In the genomic region with DNA sequence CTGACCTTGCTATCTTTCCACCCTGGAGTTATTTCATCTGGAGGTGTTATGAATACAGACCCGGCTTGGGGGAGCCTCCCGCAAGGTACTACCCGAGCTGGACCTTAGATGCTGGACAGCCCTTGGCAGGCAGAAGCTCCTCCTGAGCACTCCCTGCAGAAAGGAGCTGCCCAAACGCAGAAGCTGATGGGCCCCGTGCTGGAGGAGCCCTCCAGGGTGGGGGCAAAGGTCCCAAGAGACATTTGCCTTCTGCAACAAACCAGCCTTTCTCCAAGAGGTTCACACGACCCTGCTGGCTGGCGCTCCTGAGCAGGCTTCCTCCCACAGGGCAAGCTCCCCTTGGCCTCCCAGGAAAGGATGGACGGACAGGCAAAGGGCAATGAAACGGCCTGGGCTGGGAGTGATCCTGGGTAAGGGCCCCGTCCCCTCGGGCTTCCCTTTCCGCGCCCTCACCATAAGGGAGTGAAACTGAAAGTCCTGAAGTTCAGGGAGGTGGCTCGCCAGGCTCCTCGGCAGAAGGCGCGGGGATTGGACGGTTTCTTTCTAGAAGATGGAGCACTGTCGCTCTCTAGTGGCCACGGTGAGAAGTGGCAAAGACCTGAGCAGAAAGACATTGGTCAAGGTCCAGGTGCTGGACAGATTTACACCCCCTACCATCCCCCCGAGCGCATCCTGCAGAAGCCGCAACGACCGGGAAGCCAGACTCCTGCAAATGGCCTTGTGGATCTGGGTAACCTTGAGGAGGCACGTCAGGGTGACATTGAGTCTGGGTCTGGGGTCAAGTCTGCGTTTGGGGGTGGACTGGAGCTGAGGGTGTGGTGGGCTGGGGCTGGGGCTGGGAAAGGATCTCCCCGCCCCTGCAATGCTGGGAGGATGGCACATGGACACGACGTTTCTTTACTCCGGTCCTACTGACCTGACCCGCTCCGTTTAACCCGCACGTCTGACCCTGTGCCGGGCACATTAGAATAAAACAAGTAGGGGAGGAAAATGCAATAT, we compare ENCODE assay signal across 8 cellular contexts. TPM values are rescaled to one million over a fixed set of nuclear protein-coding genes. Genes with fewer than 3 reads are reported as not detected.
A peak's percentile ranks its signal among the peaks of the same experiment; 100 is the strongest.
DNase-seq lines count a peak whose midpoint lies in the region; ATAC-seq and TF ChIP-seq lines count a peak whose summit lies in the region.

No MANE protein-coding gene starts in this region.

- H3K4me1 ChIP-seq in Karpas-422 (ENCODE audit: low read length), result peaks cover 7% of the 10 kb centered on the region

- no peaks in the 10 kb centered on the region for H3K9me2 ChIP-seq in Karpas-422 (replicated peaks; ENCODE audit: insufficient read depth, low read length)

- H3K4me3 Mint-ChIP-seq in nephron progenitor cell, result peak overlapping the region; percentile 58
- peak overlapping the region; percentile 80 for H3K4me3 Mint-ChIP-seq in stimulated activated naive CD8-positive, alpha-beta T cell treated with anti-CD3 and anti-CD28 coated beads, Interleukin-15, Interleukin-2, amounts not matched to agents 100 ng/mL and 50 ng/mL, for 24 hours

- H3K27me3 Mint-ChIP-seq in nephron progenitor cell (ENCODE audit: low read depth, poor library complexity), result peaks cover 72% of the 10 kb centered on the region
- H3K27me3 Mint-ChIP-seq in stimulated activated naive CD8-positive, alpha-beta T cell treated with anti-CD3 and anti-CD28 coated beads, Interleukin-15, Interleukin-2, amounts not matched to agents 100 ng/mL and 50 ng/mL, for 24 hours, result peaks cover 7% of the 10 kb centered on the region

- peak; percentile 87 for ATAC-seq in GM21619 (IDR thresholded peaks at IDR 0.05; ENCODE audit: unreplicated experiment)

- peak overlapping the region; percentile 86 for H2AFZ ChIP-seq in Karpas-422 (ENCODE audit: low read length)

- TF ChIP-seq CTCF in RWPE1 (conservative IDR thresholded peaks at IDR 0.05; ENCODE audit: low read depth), result peak; percentile 95
- peak; percentile 85 for TF ChIP-seq CTCF in nephron progenitor cell (IDR thresholded peaks at IDR 0.05)

- no peaks in the 10 kb centered on the region for H3K9me3 ChIP-seq in Karpas-422 (ENCODE audit: low read length)

- H3K27ac ChIP-seq in Karpas-422 (ENCODE audit: low read length) (no peak overlapping the region), RWPE1 (peak overlapping the region; percentile 64)

- no peaks in the 10 kb centered on the region for H3K9me3 Mint-ChIP-seq in nephron progenitor cell
- H3K9me3 Mint-ChIP-seq in stimulated activated naive CD8-positive, alpha-beta T cell treated with anti-CD3 and anti-CD28 coated beads, Interleukin-15, Interleukin-2, amounts not matched to agents 100 ng/mL and 50 ng/mL, for 24 hours, result no peaks in the 10 kb centered on the region

- no peak overlapping the region for H3K27ac Mint-ChIP-seq in nephron progenitor cell
- H3K27ac Mint-ChIP-seq in stimulated activated naive CD8-positive, alpha-beta T cell treated with anti-CD3 and anti-CD28 coated beads, Interleukin-15, Interleukin-2, amounts not matched to agents 100 ng/mL and 50 ng/mL, for 24 hours, result peak overlapping the region; percentile 71

- H3K4me3 ChIP-seq in Karpas-422 (ENCODE audit: low read length), result peak overlapping the region; percentile 66

- H3K4me2 ChIP-seq in Karpas-422 (ENCODE audit: low read depth, low read length, poor library complexity, severe bottlenecking), result peak overlapping the region; percentile 74

- H4K20me1 ChIP-seq in Karpas-422 (ENCODE audit: insufficient read depth, low read depth, low read length), result no peaks in the 10 kb centered on the region

- DNase-seq in DMS153 treated with DMSO at 0.1 percent for 48 hours (lab: John Stamatoyannopoulos, UW; ENCODE audit: unreplicated experiment), result peak; percentile 67
- DNase-seq in Karpas-422, result peak; percentile 90
- DNase-seq in RWPE1 (ENCODE audit: low spot score), result peak; percentile 89
- peak; percentile 69 for DNase-seq in activated T-helper 9 cell treated with anti-CD3 and anti-CD28 coated beads, Interleukin-2, amount 50 U/mL, for 16 hours (ENCODE audit: low read depth)
- peak; percentile 80 for DNase-seq in fibroblast of the conjunctiva (ENCODE audit: low read depth)
- peak; percentile 89 for DNase-seq in nephron progenitor cell

- POLR2A ChIA-PET in RWPE1 (lab: Yijun Ruan, JAX; ENCODE audit: low non-redundant PET), result interaction anchor here (0.8 kb wide), 1 partner anchor 113 kb away, joined by 4 read pairs; no protein-coding TSS in a partner anchor

- no peaks in the 10 kb centered on the region for H3K36me3 Mint-ChIP-seq in nephron progenitor cell (ENCODE audit: low read depth)
- H3K36me3 Mint-ChIP-seq in stimulated activated naive CD8-positive, alpha-beta T cell treated with anti-CD3 and anti-CD28 coated beads, Interleukin-15, Interleukin-2, amounts not matched to agents 100 ng/mL and 50 ng/mL, for 24 hours (ENCODE audit: low read depth), result no peaks in the 10 kb centered on the region

- no peaks in the 10 kb centered on the region for H3K79me2 ChIP-seq in Karpas-422 (ENCODE audit: low read length)

- CTCF ChIA-PET in RWPE1 (lab: Yijun Ruan, JAX), result interaction anchor here (0.6 to 4.7 kb wide), 41 partner anchors 8 to 1261 kb away, joined by 3 to 63 read pairs (median 3); a partner anchor contains a TSS

- no peaks in the 10 kb centered on the region for H3K27me3 ChIP-seq in Karpas-422 (ENCODE audit: low read length)

- H3K4me1 Mint-ChIP-seq in nephron progenitor cell, result peaks cover 34% of the 10 kb centered on the region
- peaks cover 22% of the 10 kb centered on the region for H3K4me1 Mint-ChIP-seq in stimulated activated naive CD8-positive, alpha-beta T cell treated with anti-CD3 and anti-CD28 coated beads, Interleukin-15, Interleukin-2, amounts not matched to agents 100 ng/mL and 50 ng/mL, for 24 hours (ENCODE audit: low read depth)

- H3K9ac ChIP-seq in Karpas-422 (ENCODE audit: low read length), result peak overlapping the region; percentile 67

- no peaks in the 10 kb centered on the region for H3K36me3 ChIP-seq in Karpas-422 (ENCODE audit: insufficient read depth, low read length)

RNA-seq across cellular contexts. Expression of a gene that starts 56.4 kb away (rescaled TPM):
- not detected in 2 replicates for total RNA-seq in Karpas-422 (2014; rRNA removed; shearing (Covaris generic); ENCODE audit: low replicate concordance)
